ENCODE assay signal across 16 cellular contexts in the genomic region with DNA sequence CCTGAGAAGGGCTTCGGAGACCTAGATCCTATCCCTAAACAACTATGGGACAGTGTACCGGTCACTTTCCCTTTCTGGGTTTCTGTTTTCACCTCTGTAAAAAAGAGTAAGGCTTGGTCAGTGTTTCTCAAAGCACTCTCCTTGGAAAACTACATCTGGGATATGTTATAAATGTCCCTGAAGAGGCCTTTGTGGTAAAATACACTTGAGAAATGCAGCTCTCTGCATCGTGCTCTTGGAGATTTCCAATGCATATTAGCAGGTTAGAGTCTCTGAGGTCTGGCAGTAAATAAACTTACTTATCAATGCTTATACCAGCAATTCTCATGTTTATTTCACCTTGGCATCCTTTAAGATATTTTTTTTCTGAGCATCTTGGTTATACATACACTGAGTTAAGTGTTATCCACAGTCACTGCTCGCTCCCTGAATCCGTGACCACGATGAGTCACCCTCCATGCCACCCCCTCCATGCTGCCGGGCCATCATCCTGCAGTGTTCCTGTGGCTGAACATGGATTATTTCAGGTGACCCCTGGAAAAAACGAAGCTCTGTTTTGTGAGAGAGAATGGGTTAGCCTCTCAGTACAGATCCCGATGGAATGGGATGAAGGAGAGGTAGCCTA. TPM values are rescaled to one million over a fixed set of nuclear protein-coding genes. Genes with fewer than 3 reads are reported as not detected.
DNase-seq lines count a peak whose midpoint lies in the region; ATAC-seq, FAIRE-seq and TF ChIP-seq lines count a peak whose summit lies in the region.
"Had no signal": no experiment of that assay in that cellular context is flagged by ENCODE, and none has a peak within 500 bp of the region (broad histone marks: within the 10 kb centered on the region; RNA-seq: fewer than 3 reads in every experiment).

No MANE protein-coding gene starts in this region.

- ATAC-seq in HG02885 (IDR thresholded peaks at IDR 0.05; ENCODE audit: poor library complexity, unreplicated experiment) = no peak
- ATAC-seq: mucosa of descending colon had no signal

- peak overlapping the region in 1 of 2 experiments; percentile 24 for H3K4ac ChIP-seq in mesenchymal stem cell (ENCODE audit: low read depth in 1 of 2, low read length in 2 of 2)

- H4K8ac ChIP-seq in mesenchymal stem cell (ENCODE audit: low read length) = peak overlapping the region; percentile 79

- POLR2A ChIA-PET in GM10248 (lab: Yijun Ruan, JAX) = no interaction called here

- no peaks in the 10 kb centered on the region for H3K36me3 ChIP-seq in mesenchymal stem cell (ENCODE audit: control insufficient read depth in 1 of 2, insufficient read depth in 2 of 2, low read depth in 1 of 2, low read length in 2 of 2)
- H3K36me3 ChIP-seq in small intestine (ENCODE audit: control insufficient read depth in 2 of 2, insufficient read depth in 2 of 2, low read length in 2 of 2) = no peaks in the 10 kb centered on the region
- H3K36me3 ChIP-seq: suprapubic skin had no signal

- H3K23ac ChIP-seq in mesenchymal stem cell (ENCODE audit: low read length in 2 of 2) = no peak overlapping the region

- H3K4me3 ChIP-seq in cardiac fibroblast (replicated peaks in 1 of 2; ENCODE audit: low read depth in 2 of 2, low read length in 2 of 2) = no peak overlapping the region
- no peak overlapping the region for H3K4me3 ChIP-seq in mesenchymal stem cell (ENCODE audit: insufficient read depth in 1 of 2, low read depth in 1 of 2, low read length in 2 of 2)
- no peak overlapping the region for H3K4me3 ChIP-seq in coronary artery
- no peak overlapping the region for H3K4me3 ChIP-seq in small intestine (ENCODE audit: low read depth in 1 of 2, low read length in 2 of 2)
- H3K4me3 ChIP-seq: mucosa of descending colon, suprapubic skin had no signal

- peaks cover 4% of the 10 kb centered on the region for H3K9me3 ChIP-seq in mesenchymal stem cell (ENCODE audit: control insufficient read depth, low read length)
- H3K9me3 ChIP-seq in small intestine (ENCODE audit: control insufficient read depth, low read depth) = no peaks in the 10 kb centered on the region
- H3K9me3 ChIP-seq: mucosa of descending colon, suprapubic skin had no signal

- H2BK120ac ChIP-seq in mesenchymal stem cell (ENCODE audit: low read depth, low read length) = peak overlapping the region; percentile 75

- H2AK5ac ChIP-seq in mesenchymal stem cell (ENCODE audit: low read length, severe bottlenecking) = peak overlapping the region; percentile 99

- no peak overlapping the region for H3K9ac ChIP-seq in mesenchymal stem cell (ENCODE audit: low read length)

- peak overlapping the region in 1 of 2 experiments; percentile 75 for H3K14ac ChIP-seq in mesenchymal stem cell (ENCODE audit: low read length in 2 of 2)

- peak overlapping the region; percentile 67 for H2BK15ac ChIP-seq in mesenchymal stem cell (ENCODE audit: low read depth, poor library complexity, severe bottlenecking)

- CTCF ChIA-PET in GM10248 (lab: Yijun Ruan, JAX) = interaction anchor here (0.7 to 1.0 kb wide), 2 partner anchors 12 to 26 kb away, joined by 3 read pairs; no protein-coding TSS in a partner anchor

- DNase-seq in EL = peak; percentile 47
- DNase-seq in OCI-M1 (lab: John Stamatoyannopoulos, UW) = peak; percentile 15
- peak; percentile 36 to 48 for DNase-seq in cardiac fibroblast (ENCODE audit: low read depth in 2 of 2)
- DNase-seq in mesenchymal stem cell = peak; percentile 87
- DNase-seq in coronary artery (ENCODE audit: low spot score) = no peak
- no peak for DNase-seq in small intestine
- no peak for DNase-seq in GM10248 (ENCODE audit: extremely low spot score)
- DNase-seq: effector CD8-positive, alpha-beta T cell; mucosa of descending colon; NCI-H1930; retina; T-helper 9 cell had no signal

- no peak for FAIRE-seq in small intestine (lab: Jason Lieb, UNC)
- FAIRE-seq: GM19239, H1 had no signal

- H3K27ac ChIP-seq in mesenchymal stem cell (ENCODE audit: low read length, poor library complexity, severe bottlenecking) (peak overlapping the region; percentile 82), coronary artery (no peak overlapping the region), small intestine (ENCODE audit: low read depth in 1 of 2, low read length in 1 of 2) (no peak overlapping the region)
- H3K27ac ChIP-seq: suprapubic skin had no signal

- H2BK12ac ChIP-seq in mesenchymal stem cell (ENCODE audit: low read length in 2 of 2) = peak overlapping the region; percentile 90 to 97

- TF ChIP-seq CTCF in cardiac fibroblast (IDR thresholded peaks at IDR 0.05; ENCODE audit: low read depth, low read length) = no peak
- no peak for TF ChIP-seq CTCF in coronary artery (IDR thresholded peaks at IDR 0.05)
- TF ChIP-seq CTCF in GM10248 (IDR thresholded peaks at IDR 0.05; ENCODE audit: control extremely low read depth, extremely low read depth, low read depth, missing control alignments) = no peak

- WGBS in mesenchymal stem cell = 14% methylated on average over 6 of the region's 9 CpGs
- 72 to 76% (median 75%) methylated on average over 9 of the region's 9 CpGs for WGBS in small intestine, 3 donors

- H3K79me1 ChIP-seq in mesenchymal stem cell (replicated peaks; ENCODE audit: low read length, poor library complexity, severe bottlenecking) = peaks cover 8% of the 10 kb centered on the region

- peak overlapping the region; percentile 71 for H2BK5ac ChIP-seq in mesenchymal stem cell (ENCODE audit: low read depth, low read length, poor library complexity, severe bottlenecking)

- peaks cover 23% of the 10 kb centered on the region for H3K4me1 ChIP-seq in mesenchymal stem cell (ENCODE audit: control insufficient read depth, insufficient read depth, low read depth, low read length)
- H3K4me1 ChIP-seq in small intestine (ENCODE audit: control insufficient read depth in 2 of 2, insufficient read depth in 1 of 2, low read depth in 1 of 2, low read length in 1 of 2) = no peaks in the 10 kb centered on the region
- H3K4me1 ChIP-seq: suprapubic skin had no signal

- peak overlapping the region; percentile 89 to 94 for H3K18ac ChIP-seq in mesenchymal stem cell (ENCODE audit: low read depth in 1 of 2, low read length in 2 of 2)

- no peak overlapping the region for H2AFZ ChIP-seq in mesenchymal stem cell (ENCODE audit: low read depth, low read length)

- H4K91ac ChIP-seq in mesenchymal stem cell (ENCODE audit: low read length) = peak overlapping the region; percentile 3

- H3K27me3 ChIP-seq in mesenchymal stem cell (ENCODE audit: control insufficient read depth in 1 of 2, insufficient read depth in 1 of 2, low read length in 2 of 2) = peaks cover 0 to 57% of the 10 kb centered on the region in 2 experiments
- no peaks in the 10 kb centered on the region for H3K27me3 ChIP-seq in small intestine (ENCODE audit: control insufficient read depth in 2 of 2, insufficient read depth in 2 of 2, low read length in 2 of 2)

- H3K4me2 ChIP-seq in mesenchymal stem cell (ENCODE audit: low read length, poor library complexity, severe bottlenecking) = peak overlapping the region; percentile 18

RNA-seq across cellular contexts. Expression of gene TBXAS1, which starts 3.3 kb away (rescaled TPM):
- 17.7 TPM for polyA plus RNA-seq in mesenchymal stem cell (2013, experiment 1 of 2)
- polyA plus RNA-seq in mesenchymal stem cell (2013, experiment 2 of 2) = 19.0 TPM
- 1 to 10 TPM; 1.1 to 7.8 (median 6.2) TPM for polyA plus RNA-seq in small intestine

RNA-seq across cellular contexts. Expression of gene HIPK2, which starts 48.0 kb away (rescaled TPM):
- 89.2 TPM for polyA plus RNA-seq in mesenchymal stem cell (2013, experiment 1 of 2)
- 81.2 TPM for polyA plus RNA-seq in mesenchymal stem cell (2013, experiment 2 of 2)
- polyA plus RNA-seq in small intestine = 10 to 100 TPM in 1 of 3 donors, 1 to 10 TPM in 2; 3.2 to 10.1 (median 4.2) TPM

Comparison
In these comparisons a context has a peak if more than half of its experiments do, and no peak if none do; other contexts are left out.
1. DNase-seq: peak in EL (single experiment), OCI-M1 (single experiment), cardiac fibroblast (2 of 2) and mesenchymal stem cell (single experiment); none in coronary artery (single experiment), small intestine (single experiment) and GM10248 (single experiment).